Comparison of ENCODE assay signal across 23 cellular contexts in genomic region chr14:99855271-99855670, GRCh38.
DNase-seq lines count a peak whose midpoint lies in the region; ATAC-seq, FAIRE-seq and TF ChIP-seq lines count a peak whose summit lies in the region.
"Had no signal": no experiment of that assay in that cellular context is flagged by ENCODE, and none has a peak within 500 bp of the region (broad histone marks: within the 10 kb centered on the region; RNA-seq: fewer than 3 reads in every experiment).

No MANE protein-coding gene starts in this region.

- DNase-seq in A549 (ENCODE audit: low read depth in 1 of 2, low spot score in 1 of 2), result no peak
- DNase-seq in SK-MEL-5 (ENCODE audit: low read depth, low spot score), result peak; percentile 62
- DNase-seq in epidermal melanocyte (ENCODE audit: insufficient read length, low spot score), result peak; percentile 60
- peak; percentile 59 for DNase-seq in foreskin melanocyte
- DNase-seq in hypothalamus (lab: John Stamatoyannopoulos, UW), result no peak
- DNase-seq in NCI-H1105 (lab: John Stamatoyannopoulos, UW), result no peak
- no peak for DNase-seq in SIG-M5 (lab: John Stamatoyannopoulos, UW)
- DNase-seq: ACHN; BE2C; C1 segment of cervical spinal cord; Caco-2; Calu3; CD4-positive, alpha-beta memory T cell; CD4-positive, CD25-positive, alpha-beta regulatory T cell; CD8-positive, alpha-beta memory T cell; DMS79 treated with DMSO at 0.1 percent for 48 hours; GF-D8 had no signal

- CTCF ChIA-PET in A549 (lab: Yijun Ruan, JAX), result interaction anchor here (0.6 to 1.1 kb wide), 2 partner anchors 167 to 344 kb away, joined by 4 to 6 read pairs; no protein-coding TSS in a partner anchor

- no peaks in the 10 kb centered on the region for H3K9me3 ChIP-seq in A549
- H3K9me3 ChIP-seq: BE2C, BLaER1, Caco-2 had no signal

- H3K4me3 ChIP-seq in A549, result no peak overlapping the region
- H3K4me3 ChIP-seq: BLaER1 had no signal

- TF ChIP-seq RAD21 in A549 (conservative IDR thresholded peaks at IDR 0.05 in 1 of 2, IDR thresholded peaks at IDR 0.05 in 1 of 2), result no peak

- no peak overlapping the region for H3K4me2 ChIP-seq in A549
- H3K4me2 ChIP-seq: BLaER1 had no signal

- peak; percentile 28 for FAIRE-seq in A549 (lab: Jason Lieb, UNC)
- FAIRE-seq: D721Med, G401.6, GM12891, GM18507 had no signal

- no peak for TF ChIP-seq POLR2A in A549 (IDR thresholded peaks at IDR 0.05; ENCODE audit: low read length)

- POLR2A ChIA-PET in A549 (lab: Yijun Ruan, JAX), result no interaction called here

- in situ Hi-C loops in SK-MEL-5 (cut with HindIII; ENCODE audit: low pct_unique_long_range_greater_than_20kb, low sequenced_read_pairs), result no loop called here

- TF ChIP-seq CTCF in A549 (IDR thresholded peaks at IDR 0.05), result no peak

- ATAC-seq in A549, result no peak

- H3K27ac ChIP-seq in A549, result no peak overlapping the region
- H3K27ac ChIP-seq: 22Rv1, BLaER1 had no signal

- H3K4me1 ChIP-seq in A549, result peaks cover 4% of the 10 kb centered on the region; the same call in 1 of the 3 replicates
- H3K4me1 ChIP-seq: Caco-2 had no signal

- no peak for TF ChIP-seq EP300 in A549 (IDR thresholded peaks at IDR 0.05)

TF ChIP-seq in A549, 52 proteins besides CTCF, POLR2A, EP300 and RAD21:
- TF ChIP-seq RNF2 (IDR thresholded peaks at IDR 0.05; ENCODE audit: borderline replicate concordance, low read depth) (no peak), TFCP2L1 (CRISPR knock-in tag; IDR thresholded peaks at IDR 0.05) (no peak), KDM1A (IDR thresholded peaks at IDR 0.05; ENCODE audit: low read depth) (no peak), SREBF2 (IDR thresholded peaks at IDR 0.05) (no peak), CHD2 (IDR thresholded peaks at IDR 0.05; ENCODE audit: low read length, partially characterized antibody) (no peak)
- TF ChIP-seq, protein P1, sequence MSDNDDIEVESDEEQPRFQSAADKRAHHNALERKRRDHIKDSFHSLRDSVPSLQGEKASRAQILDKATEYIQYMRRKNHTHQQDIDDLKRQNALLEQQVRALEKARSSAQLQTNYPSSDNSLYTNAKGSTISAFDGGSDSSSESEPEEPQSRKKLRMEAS (IDR thresholded peaks at IDR 0.05), result no peak

Comparison
In these comparisons a context has a peak if more than half of its experiments do, and no peak if none do; other contexts are left out.
1. DNase-seq: peak in SK-MEL-5 (single experiment), epidermal melanocyte (single experiment) and foreskin melanocyte (single experiment); none in A549 (0 of 2), hypothalamus (0 of 51), NCI-H1105 (single experiment) and SIG-M5 (single experiment).